Comparison of ENCODE assay signal across 14 cellular contexts in the genomic region with DNA sequence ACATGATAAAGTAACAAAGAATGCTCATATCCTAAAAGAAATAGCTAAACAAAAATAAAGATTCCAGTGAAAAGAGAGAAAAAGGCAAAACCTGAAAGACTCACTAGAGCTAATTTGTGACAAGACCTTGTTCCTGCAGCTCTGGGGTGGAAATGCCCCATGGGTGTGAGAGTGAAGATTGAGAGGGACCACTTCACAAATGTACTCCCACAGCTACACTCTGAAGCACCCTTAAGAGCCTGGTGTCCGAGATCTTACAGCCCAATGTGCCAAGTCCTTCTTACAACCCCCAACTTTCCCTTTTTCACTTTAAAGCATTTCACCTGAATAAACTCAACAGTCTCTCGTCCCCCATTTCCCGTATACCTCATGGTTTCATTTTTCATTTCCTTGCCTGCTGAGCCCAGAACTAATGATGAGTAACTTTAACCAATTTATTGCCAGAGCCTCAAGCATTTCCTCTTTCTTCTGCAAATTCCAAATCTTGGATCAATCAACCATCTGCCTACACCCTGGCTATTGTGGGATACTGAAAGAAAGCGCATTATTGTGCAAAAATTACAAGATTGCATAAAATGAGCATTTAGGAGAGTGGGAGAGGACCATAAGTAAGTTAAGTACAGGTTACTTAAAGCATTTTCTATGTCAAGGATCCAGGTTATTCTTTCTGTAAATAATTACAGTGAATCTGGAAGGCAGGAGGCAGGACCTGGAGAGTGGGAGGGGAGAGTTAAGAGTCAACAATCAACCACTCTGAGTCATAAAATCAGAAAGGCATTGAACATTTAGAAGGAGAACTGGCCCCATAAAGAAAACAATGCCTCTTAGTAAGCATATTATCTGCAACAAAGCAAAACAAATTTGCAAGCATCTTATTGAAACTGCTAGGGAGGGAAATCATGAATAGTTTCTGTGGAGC.
A peak's percentile ranks its signal among the peaks of the same experiment; 100 is the strongest.
DNase-seq lines count a peak whose midpoint lies in the region; ATAC-seq and TF ChIP-seq lines count a peak whose summit lies in the region.
"Had no signal": no experiment of that assay in that cellular context is flagged by ENCODE, and none has a peak within 500 bp of the region (broad histone marks: within the 10 kb centered on the region; RNA-seq: fewer than 3 reads in every experiment).

No MANE protein-coding gene starts in this region.

- H3K9me3 ChIP-seq in thyroid gland = no peaks in the 10 kb centered on the region
- H3K9me3 ChIP-seq in testis = no peaks in the 10 kb centered on the region
- H3K9me3 ChIP-seq: stomach had no signal

- H3K36me3 Mint-ChIP-seq in activated naive CD8-positive, alpha-beta T cell treated with anti-CD3 and anti-CD28 coated beads for 36 hours = no peaks in the 10 kb centered on the region
- H3K36me3 Mint-ChIP-seq in activated naive CD8-positive, alpha-beta T cell treated with anti-CD3 and anti-CD28 coated beads, Interleukin-2, amount 50 U/mL, for 24 hours (ENCODE audit: low read depth) = no peaks in the 10 kb centered on the region
- H3K36me3 Mint-ChIP-seq: IgD-negative memory B cell, neural progenitor cell had no signal

- in situ Hi-C loops in astrocyte of the spinal cord (cut with HindIII; ENCODE audit: low sequenced_read_pairs) = no loop called here

- 28 to 33% methylated on average over 4 of the region's 4 CpGs for WGBS in thyroid gland, 2 donors
- 61 to 65% methylated on average over 4 of the region's 4 CpGs for WGBS in testis, 2 donors

- ATAC-seq in activated naive CD8-positive, alpha-beta T cell treated with anti-CD3 and anti-CD28 coated beads, Interleukin-2, amount 50 U/mL, for 24 hours = no peak
- no peak for ATAC-seq in HG03280 (IDR thresholded peaks at IDR 0.05; ENCODE audit: unreplicated experiment)

- H3K27ac ChIP-seq in thyroid gland (no peak overlapping the region), testis (no peak overlapping the region)
- H3K27ac ChIP-seq: neural progenitor cell, PC-9, stomach had no signal

- H3K4me3 ChIP-seq in astrocyte of the spinal cord (ENCODE audit: low read depth, low read length) (no peak overlapping the region), thyroid gland (replicated peaks in 1 of 3) (no peak overlapping the region), testis (no peak overlapping the region)
- H3K4me3 ChIP-seq: neural progenitor cell, PC-9, stomach had no signal

- no peaks in the 10 kb centered on the region for H3K27me3 ChIP-seq in thyroid gland
- no peaks in the 10 kb centered on the region for H3K27me3 ChIP-seq in testis
- H3K27me3 ChIP-seq: neural progenitor cell, stomach had no signal

- peaks cover 0 to 17% of the 10 kb centered on the region in 2 donors for H3K4me1 ChIP-seq in thyroid gland
- no peaks in the 10 kb centered on the region for H3K4me1 ChIP-seq in testis
- H3K4me1 ChIP-seq: stomach had no signal

- no peak for DNase-seq in activated naive CD8-positive, alpha-beta T cell treated with anti-CD3 and anti-CD28 coated beads for 36 hours
- no peak for DNase-seq in activated naive CD8-positive, alpha-beta T cell treated with anti-CD3 and anti-CD28 coated beads, Interleukin-2, amount 50 U/mL, for 24 hours
- DNase-seq in HPDE6-E6E7 (ENCODE audit: extremely low spot score) (peak; percentile 13), astrocyte of the spinal cord (ENCODE audit: low read depth, low spot score) (peak; percentile 25), thyroid gland (peak; percentile 40 to 51), NCI-H226 (no peak), testis (no peak)
- DNase-seq: NCI-H2081 treated with DMSO at 0.1 percent for 48 hours, PC-9, stomach had no signal

- intact Hi-C loops in thyroid gland (cut with DNase I) = no loop called here
- intact Hi-C loops in testis (cut with DNase I; ENCODE audit: low total_unique reads) = no loop called here

- H3K27ac Mint-ChIP-seq in activated naive CD8-positive, alpha-beta T cell treated with anti-CD3 and anti-CD28 coated beads for 36 hours = peak overlapping the region; percentile 46
- no peak overlapping the region for H3K27ac Mint-ChIP-seq in activated naive CD8-positive, alpha-beta T cell treated with anti-CD3 and anti-CD28 coated beads, Interleukin-2, amount 50 U/mL, for 24 hours
- H3K27ac Mint-ChIP-seq: IgD-negative memory B cell, neural progenitor cell had no signal

- TF ChIP-seq CTCF in astrocyte of the spinal cord (IDR thresholded peaks at IDR 0.05; ENCODE audit: low read depth, low read length) = no peak
- TF ChIP-seq CTCF in thyroid gland (IDR thresholded peaks at IDR 0.05) = no peak
- TF ChIP-seq CTCF in testis (IDR thresholded peaks at IDR 0.05) = no peak

- no peaks in the 10 kb centered on the region for H3K9me3 Mint-ChIP-seq in activated naive CD8-positive, alpha-beta T cell treated with anti-CD3 and anti-CD28 coated beads for 36 hours
- peaks cover 4% of the 10 kb centered on the region for H3K9me3 Mint-ChIP-seq in activated naive CD8-positive, alpha-beta T cell treated with anti-CD3 and anti-CD28 coated beads, Interleukin-2, amount 50 U/mL, for 24 hours

- no peak overlapping the region for H3K4me3 Mint-ChIP-seq in activated naive CD8-positive, alpha-beta T cell treated with anti-CD3 and anti-CD28 coated beads for 36 hours
- no peak overlapping the region for H3K4me3 Mint-ChIP-seq in activated naive CD8-positive, alpha-beta T cell treated with anti-CD3 and anti-CD28 coated beads, Interleukin-2, amount 50 U/mL, for 24 hours
- H3K4me3 Mint-ChIP-seq: central memory CD8-positive, alpha-beta T cell; IgD-negative memory B cell; neural progenitor cell had no signal

- H3K36me3 ChIP-seq in thyroid gland (no peaks in the 10 kb centered on the region), testis (ENCODE audit: low read depth, missing control alignments) (no peaks in the 10 kb centered on the region)
- H3K36me3 ChIP-seq: neural progenitor cell, stomach had no signal

- peaks cover 5% of the 10 kb centered on the region for H3K27me3 Mint-ChIP-seq in activated naive CD8-positive, alpha-beta T cell treated with anti-CD3 and anti-CD28 coated beads for 36 hours
- H3K27me3 Mint-ChIP-seq in activated naive CD8-positive, alpha-beta T cell treated with anti-CD3 and anti-CD28 coated beads, Interleukin-2, amount 50 U/mL, for 24 hours = no peaks in the 10 kb centered on the region
- H3K27me3 Mint-ChIP-seq: central memory CD8-positive, alpha-beta T cell; IgD-negative memory B cell had no signal

- TF ChIP-seq POLR2A in thyroid gland (IDR thresholded peaks at IDR 0.05) = no peak
- TF ChIP-seq POLR2A in testis (IDR thresholded peaks at IDR 0.05) = no peak

- H3K4me1 Mint-ChIP-seq in activated naive CD8-positive, alpha-beta T cell treated with anti-CD3 and anti-CD28 coated beads for 36 hours = peaks cover 8% of the 10 kb centered on the region
- H3K4me1 Mint-ChIP-seq in activated naive CD8-positive, alpha-beta T cell treated with anti-CD3 and anti-CD28 coated beads, Interleukin-2, amount 50 U/mL, for 24 hours = peaks cover 5% of the 10 kb centered on the region
- H3K4me1 Mint-ChIP-seq: central memory CD8-positive, alpha-beta T cell; IgD-negative memory B cell; neural progenitor cell had no signal

Comparison
In these comparisons a context has a peak if more than half of its experiments do, and no peak if none do; other contexts are left out.
1. DNase-seq: peak in HPDE6-E6E7 (single experiment), astrocyte of the spinal cord (single experiment) and thyroid gland (2 of 2); none in activated naive CD8-positive, alpha-beta T cell treated with anti-CD3 and anti-CD28 coated beads for 36 hours (single experiment), activated naive CD8-positive, alpha-beta T cell treated with anti-CD3 and anti-CD28 coated beads, Interleukin-2, amount 50 U/mL, for 24 hours (single experiment), NCI-H226 (single experiment) and testis (single experiment).